In the genomic region with DNA sequence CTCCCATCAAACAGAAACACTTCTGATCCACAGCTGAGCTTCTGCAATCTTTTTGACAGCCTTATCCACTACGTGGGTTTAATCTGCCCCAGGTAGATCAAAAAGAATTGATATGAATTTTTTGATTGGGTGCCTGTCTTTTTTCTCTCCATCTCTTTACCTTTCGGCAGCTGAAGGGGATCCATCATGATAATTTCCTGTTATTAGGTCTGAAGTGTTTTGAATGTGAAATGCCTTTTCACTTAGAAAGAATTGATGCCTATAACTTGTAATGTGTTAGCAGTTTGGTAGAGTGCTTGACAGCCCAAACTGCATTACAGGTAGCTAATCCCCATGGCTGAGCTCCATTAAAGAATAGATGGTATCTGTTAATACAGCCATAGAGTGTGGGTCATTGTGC, we compare ENCODE assay signal across 17 cellular contexts.
A peak's percentile ranks its signal among the peaks of the same experiment; 100 is the strongest.
DNase-seq lines count a peak whose midpoint lies in the region; ATAC-seq and TF ChIP-seq lines count a peak whose summit lies in the region.
"Had no signal": no experiment of that assay in that cellular context is flagged by ENCODE, and none has a peak within 500 bp of the region (broad histone marks: within the 10 kb centered on the region; RNA-seq: fewer than 3 reads in every experiment).

No MANE protein-coding gene starts in this region.

- ATAC-seq in HG03460 (IDR thresholded peaks at IDR 0.05; ENCODE audit: unreplicated experiment) (no peak), GM19351 (IDR thresholded peaks at IDR 0.05; ENCODE audit: unreplicated experiment) (no peak)
- ATAC-seq: A549; CD8-positive, alpha-beta T cell had no signal

- no peaks in the 10 kb centered on the region for H3K9me3 ChIP-seq in neural cell (ENCODE audit: low read length)
- H3K9me3 ChIP-seq: A549; BLaER1 treated with 17β-estradiol and CSF1 and Interleukin-3, amounts not matched to agents 10 nM and 100 nM; Caco-2 had no signal

- no peak overlapping the region for H3K9ac ChIP-seq in neural cell (ENCODE audit: low read length)
- H3K9ac ChIP-seq: BLaER1 treated with 17β-estradiol and CSF1 and Interleukin-3, amounts not matched to agents 10 nM and 100 nM had no signal

- H4K20me1 ChIP-seq in neural cell (ENCODE audit: insufficient read depth): no peaks in the 10 kb centered on the region
- H4K20me1 ChIP-seq: BLaER1 treated with 17β-estradiol and CSF1 and Interleukin-3, amounts not matched to agents 10 nM and 100 nM had no signal

- peak; percentile 87 for TF ChIP-seq EP300 in neural cell (conservative IDR thresholded peaks at IDR 0.05; ENCODE audit: poor library complexity, severe bottlenecking)

- peaks cover 2% of the 10 kb centered on the region for H3F3A ChIP-seq in neural cell (ENCODE audit: insufficient read depth, low read length, poor library complexity, severe bottlenecking)

- DNase-seq in DMS153 treated with DMSO at 0.1 percent for 48 hours (lab: John Stamatoyannopoulos, UW; ENCODE audit: unreplicated experiment) (peak; percentile 15), DMS153 (lab: John Stamatoyannopoulos, UW) (no peak), NCI-H748 (lab: John Stamatoyannopoulos, UW; ENCODE audit: unreplicated experiment) (peak; percentile 58), NCI-H748 treated with DMSO at 0.1 percent for 48 hours (lab: John Stamatoyannopoulos, UW) (no peak)
- DNase-seq: AML-193; Caco-2; Calu3; CD4-positive, alpha-beta T cell; CD8-positive, alpha-beta T cell; DMS79 treated with DMSO at 0.1 percent for 48 hours; GF-D8 had no signal

- no peak overlapping the region for H3K27ac ChIP-seq in neural cell (ENCODE audit: low read length)
- H3K27ac ChIP-seq: A549; BLaER1 treated with 17β-estradiol and CSF1 and Interleukin-3, amounts not matched to agents 10 nM and 100 nM; C4-2B had no signal

- TF ChIP-seq CTCF in neural cell (IDR thresholded peaks at IDR 0.05; ENCODE audit: poor library complexity, severe bottlenecking): no peak

- no peak overlapping the region for H3K4me3 ChIP-seq in neural cell (ENCODE audit: low read length)
- H3K4me3 ChIP-seq: A549; BLaER1 treated with 17β-estradiol and CSF1 and Interleukin-3, amounts not matched to agents 10 nM and 100 nM had no signal

- H2AFZ ChIP-seq in neural cell (ENCODE audit: low read depth, low read length): no peak overlapping the region

- H3K4me2 ChIP-seq in neural cell (ENCODE audit: low read length): no peak overlapping the region
- H3K4me2 ChIP-seq: A549; BLaER1 treated with 17β-estradiol and CSF1 and Interleukin-3, amounts not matched to agents 10 nM and 100 nM had no signal

- no peak for TF ChIP-seq RAD21 in neural cell (conservative IDR thresholded peaks at IDR 0.05)

- H3K36me3 ChIP-seq in neural cell (ENCODE audit: insufficient read depth, low read length): no peaks in the 10 kb centered on the region
- H3K36me3 ChIP-seq: BLaER1 treated with 17β-estradiol and CSF1 and Interleukin-3, amounts not matched to agents 10 nM and 100 nM had no signal

- H3K79me2 ChIP-seq in neural cell (replicated peaks; ENCODE audit: insufficient read depth, low read length): no peaks in the 10 kb centered on the region

- no peaks in the 10 kb centered on the region for H3K27me3 ChIP-seq in neural cell (ENCODE audit: insufficient read depth, low read depth, low read length)
- H3K27me3 ChIP-seq: BLaER1 treated with 17β-estradiol and CSF1 and Interleukin-3, amounts not matched to agents 10 nM and 100 nM had no signal

- no peaks in the 10 kb centered on the region for H3K9me2 ChIP-seq in neural cell (ENCODE audit: insufficient read depth, low read length)

TF ChIP-seq in neural cell, 6 proteins besides CTCF, POLR2A, EP300 and RAD21:
- TF ChIP-seq SMC3 (conservative IDR thresholded peaks at IDR 0.05; ENCODE audit: poor library complexity) (no peak), TAF1 (IDR thresholded peaks at IDR 0.05; ENCODE audit: low read depth) (no peak), EZH2 (IDR thresholded peaks at IDR 0.05; ENCODE audit: borderline replicate concordance, insufficient read depth, low read length, poor library complexity, severe bottlenecking) (no peak), POLR2AphosphoS5 (IDR thresholded peaks at IDR 0.05) (peak; percentile 73), MXI1 (conservative IDR thresholded peaks at IDR 0.05; ENCODE audit: poor library complexity, severe bottlenecking) (no peak)
- TF ChIP-seq, protein P1, sequence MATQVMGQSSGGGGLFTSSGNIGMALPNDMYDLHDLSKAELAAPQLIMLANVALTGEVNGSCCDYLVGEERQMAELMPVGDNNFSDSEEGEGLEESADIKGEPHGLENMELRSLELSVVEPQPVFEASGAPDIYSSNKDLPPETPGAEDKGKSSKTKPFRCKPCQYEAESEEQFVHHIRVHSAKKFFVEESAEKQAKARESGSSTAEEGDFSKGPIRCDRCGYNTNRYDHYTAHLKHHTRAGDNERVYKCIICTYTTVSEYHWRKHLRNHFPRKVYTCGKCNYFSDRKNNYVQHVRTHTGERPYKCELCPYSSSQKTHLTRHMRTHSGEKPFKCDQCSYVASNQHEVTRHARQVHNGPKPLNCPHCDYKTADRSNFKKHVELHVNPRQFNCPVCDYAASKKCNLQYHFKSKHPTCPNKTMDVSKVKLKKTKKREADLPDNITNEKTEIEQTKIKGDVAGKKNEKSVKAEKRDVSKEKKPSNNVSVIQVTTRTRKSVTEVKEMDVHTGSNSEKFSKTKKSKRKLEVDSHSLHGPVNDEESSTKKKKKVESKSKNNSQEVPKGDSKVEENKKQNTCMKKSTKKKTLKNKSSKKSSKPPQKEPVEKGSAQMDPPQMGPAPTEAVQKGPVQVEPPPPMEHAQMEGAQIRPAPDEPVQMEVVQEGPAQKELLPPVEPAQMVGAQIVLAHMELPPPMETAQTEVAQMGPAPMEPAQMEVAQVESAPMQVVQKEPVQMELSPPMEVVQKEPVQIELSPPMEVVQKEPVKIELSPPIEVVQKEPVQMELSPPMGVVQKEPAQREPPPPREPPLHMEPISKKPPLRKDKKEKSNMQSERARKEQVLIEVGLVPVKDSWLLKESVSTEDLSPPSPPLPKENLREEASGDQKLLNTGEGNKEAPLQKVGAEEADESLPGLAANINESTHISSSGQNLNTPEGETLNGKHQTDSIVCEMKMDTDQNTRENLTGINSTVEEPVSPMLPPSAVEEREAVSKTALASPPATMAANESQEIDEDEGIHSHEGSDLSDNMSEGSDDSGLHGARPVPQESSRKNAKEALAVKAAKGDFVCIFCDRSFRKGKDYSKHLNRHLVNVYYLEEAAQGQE (IDR thresholded peaks at IDR 0.05; ENCODE audit: borderline replicate concordance): no peak

Comparison
In these comparisons a context has a peak if more than half of its experiments do, and no peak if none do; other contexts are left out.
1. DNase-seq: peak in DMS153 treated with DMSO at 0.1 percent for 48 hours (single experiment) and NCI-H748 (single experiment); none in DMS153 (single experiment) and NCI-H748 treated with DMSO at 0.1 percent for 48 hours (single experiment).